In genomic region chr14:47240755-47241437, GRCh38 we compare ENCODE assay signal across 23 cellular contexts.
A peak's percentile ranks its signal among the peaks of the same experiment; 100 is the strongest.
DNase-seq lines count a peak whose midpoint lies in the region; ATAC-seq, FAIRE-seq and TF ChIP-seq lines count a peak whose summit lies in the region.
"Had no signal": no experiment of that assay in that cellular context is flagged by ENCODE, and none has a peak within 500 bp of the region (broad histone marks: within the 10 kb centered on the region; RNA-seq: fewer than 3 reads in every experiment).

No MANE protein-coding gene starts in this region.

- TF ChIP-seq POLR2A in HepG2 (IDR thresholded peaks at IDR 0.05; ENCODE audit: insufficient read depth in 1 of 2, low read depth in 2 of 2, low read length in 2 of 2) (no peak), right lobe of liver (IDR thresholded peaks at IDR 0.05) (no peak), K562 (conservative IDR thresholded peaks at IDR 0.05) (no peak)

- no peak for TF ChIP-seq CTCF in HepG2 (CRISPR knock-in tag; IDR thresholded peaks at IDR 0.05)
- TF ChIP-seq CTCF in right lobe of liver (IDR thresholded peaks at IDR 0.05): no peak
- no peak for TF ChIP-seq CTCF in K562 (IDR thresholded peaks at IDR 0.05 in 2 of 3, conservative IDR thresholded peaks at IDR 0.05 in 1 of 3; ENCODE audit: insufficient read depth in 2 of 3, low read depth in 1 of 3, low read length in 3 of 3)

- intact Hi-C loops in HepG2 (cut with micrococcal nuclease; ENCODE audit: unreplicated experiment): no loop called here
- intact Hi-C loops in right lobe of liver (cut with DNase I): no loop called here
- intact Hi-C loops in K562 (cut with micrococcal nuclease): no loop called here

- WGBS in HepG2 (ENCODE audit: low lambda C conversion rate): 0% methylated on average over 1 of the region's 1 CpG
- WGBS in right lobe of liver (ENCODE audit: insufficient coverage, low coverage, low lambda C conversion rate, missing lambda C conversion rate): 50% methylated on average over 1 of the region's 1 CpG
- 0% methylated on average over 1 of the region's 1 CpG for WGBS in K562 (ENCODE audit: insufficient coverage, low coverage, missing lambda C conversion rate)

- POLR2A ChIA-PET in HepG2 (lab: Yijun Ruan, JAX) (no interaction called here), K562 (lab: Yijun Ruan, JAX) (no interaction called here)

- H3K4me2 ChIP-seq in HepG2 (ENCODE audit: low read depth, low read length) (no peak overlapping the region), K562 (ENCODE audit: insufficient read depth, low read length) (no peak overlapping the region)

- no peak for DNase-seq in HepG2 (ENCODE audit: low spot score)
- no peak for DNase-seq in right lobe of liver
- DNase-seq in NOMO-1 (lab: John Stamatoyannopoulos, UW; ENCODE audit: unreplicated experiment in 2 of 2): peak; percentile 17 to 41
- DNase-seq in K562 (ENCODE audit: extremely low read depth in 1 of 4, low spot score in 3 of 4): no peak
- peak; percentile 12 for DNase-seq in renal cortical epithelial cell (ENCODE audit: low read depth)
- DNase-seq in COR-L47 (lab: John Stamatoyannopoulos, UW): no peak
- no peak for DNase-seq in NCI-H526 treated with DMSO at 0.1 percent for 48 hours (lab: John Stamatoyannopoulos, UW)
- DNase-seq: BE2C; DMS 273 treated with DMSO at 0.1 percent for 48 hours; DND-41; GOT3; KBM-7; MM.1S; NCI-H1092; NCI-H1436; NCI-H187 treated with DMSO at 0.1 percent for 48 hours; NCI-H510A treated with DMSO at 0.1 percent for 48 hours; NK-92 treated with Interleukin-12 subunit alpha and Interleukin-12 subunit beta, amount 100 ng/mL, for 24 hours; SHP77 had no signal

- BruUV-seq in HepG2 (replicated peaks; lab: Mats Ljungman, UMichigan) (no TSS peak), K562 (replicated peaks; lab: Mats Ljungman, UMichigan) (no TSS peak)

- no peak overlapping the region for H3K9ac ChIP-seq in HepG2 (ENCODE audit: insufficient read depth, low read depth, low read length)
- H3K9ac ChIP-seq in K562 (ENCODE audit: insufficient read depth in 1 of 2, low read depth in 2 of 2, low read length in 2 of 2): no peak overlapping the region

- no peaks in the 10 kb centered on the region for H3K27me3 ChIP-seq in HepG2 (ENCODE audit: control insufficient read depth in 1 of 2, insufficient read depth in 2 of 2, low read length in 2 of 2)
- H3K27me3 ChIP-seq in right lobe of liver: no peaks in the 10 kb centered on the region
- H3K27me3 ChIP-seq in K562 (ENCODE audit: control insufficient read depth in 2 of 2, insufficient read depth in 2 of 2, low read length in 2 of 2): no peaks in the 10 kb centered on the region
- H3K27me3 ChIP-seq: BE2C had no signal

- no peak overlapping the region for H3K4me3 ChIP-seq in HepG2 (replicated peaks in 1 of 3; ENCODE audit: insufficient read depth in 1 of 3, low read depth in 2 of 3, low read length in 3 of 3)
- H3K4me3 ChIP-seq in right lobe of liver: no peak overlapping the region
- H3K4me3 ChIP-seq in K562: no peak overlapping the region

- TF ChIP-seq EP300 in HepG2 (IDR thresholded peaks at IDR 0.05; ENCODE audit: low read depth in 2 of 2, low read length in 2 of 2): no peak
- no peak for TF ChIP-seq EP300 in HepG2 (CRISPR knock-in tag; IDR thresholded peaks at IDR 0.05; ENCODE audit: borderline replicate concordance)
- TF ChIP-seq EP300 in K562 (IDR thresholded peaks at IDR 0.05; ENCODE audit: low read length): no peak

- in situ Hi-C loops in HepG2 (cut with HindIII; ENCODE audit: extremely low pct_ligation_motif_present, low pct_unique_long_range_greater_than_20kb): no loop called here
- in situ Hi-C loops in K562 (cut with MboI): no loop called here

- H4K20me1 ChIP-seq in HepG2 (ENCODE audit: insufficient read depth, low read length) (no peaks in the 10 kb centered on the region), K562 (replicated peaks; ENCODE audit: control insufficient read depth, insufficient read depth, low read length) (no peaks in the 10 kb centered on the region)

- H2AFZ ChIP-seq in HepG2 (ENCODE audit: low read length): no peak overlapping the region
- no peak overlapping the region for H2AFZ ChIP-seq in K562 (ENCODE audit: low read depth, low read length)

- no peaks in the 10 kb centered on the region for H3K9me1 ChIP-seq in K562 (ENCODE audit: control insufficient read depth, insufficient read depth, low read length)

- CTCF ChIA-PET in HepG2 (lab: Yijun Ruan, JAX; ENCODE audit: low intra/inter-chr PET ratio, low total read pairs) (no interaction called here), K562 (lab: Yijun Ruan, JAX; ENCODE audit: low intra/inter-chr PET ratio) (no interaction called here)

- H3K79me2 ChIP-seq in HepG2 (ENCODE audit: insufficient read depth, low read length) (no peaks in the 10 kb centered on the region), K562 (ENCODE audit: control insufficient read depth, insufficient read depth, low read length) (no peaks in the 10 kb centered on the region)

- TF ChIP-seq RAD21 in HepG2 (CRISPR knock-in tag; IDR thresholded peaks at IDR 0.05): no peak
- TF ChIP-seq RAD21 in K562 (CRISPR knock-in tag; conservative IDR thresholded peaks at IDR 0.05 in 1 of 2, IDR thresholded peaks at IDR 0.05 in 1 of 2): no peak

- ATAC-seq in HepG2 (no peak), right lobe of liver (no peak), K562 (no peak), GM19395 (IDR thresholded peaks at IDR 0.05; ENCODE audit: unreplicated experiment) (no peak)
- ATAC-seq: HCT116, SK-N-SH treated with all-trans-retinoic acid at 6 μM for 48 hours had no signal

- H3K27ac ChIP-seq in HepG2 (ENCODE audit: extremely low read length, insufficient read depth, low read length) (no peak overlapping the region), right lobe of liver (no peak overlapping the region), K562 (ENCODE audit: extremely low read depth, low read depth, low read length) (no peak overlapping the region)

- FAIRE-seq in HepG2 (lab: Jason Lieb, UNC): no peak
- FAIRE-seq in K562 (lab: Jason Lieb, UNC): no peak
- FAIRE-seq: GM12891 had no signal

- no peaks in the 10 kb centered on the region for H3K9me3 ChIP-seq in HepG2 (ENCODE audit: low read length)
- no peaks in the 10 kb centered on the region for H3K9me3 ChIP-seq in right lobe of liver
- no peaks in the 10 kb centered on the region for H3K9me3 ChIP-seq in K562 (replicated peaks; ENCODE audit: control insufficient read depth, insufficient read depth, low read depth, low read length)
- H3K9me3 ChIP-seq: BE2C had no signal

- H3K4me1 ChIP-seq in HepG2 (ENCODE audit: insufficient read depth, low read length) (no peaks in the 10 kb centered on the region), right lobe of liver (no peaks in the 10 kb centered on the region), K562 (replicated peaks in 1 of 2; ENCODE audit: control insufficient read depth in 2 of 2, insufficient read depth in 2 of 2, low read length in 2 of 2) (no peaks in the 10 kb centered on the region)
- H3K4me1 ChIP-seq: BE2C had no signal

- H3K36me3 ChIP-seq in HepG2 (replicated peaks in 1 of 2; ENCODE audit: control insufficient read depth in 1 of 2, insufficient read depth in 2 of 2, low read length in 2 of 2) (no peaks in the 10 kb centered on the region), right lobe of liver (no peaks in the 10 kb centered on the region), K562 (ENCODE audit: control insufficient read depth, insufficient read depth, low read length) (no peaks in the 10 kb centered on the region)
- H3K36me3 ChIP-seq: BE2C had no signal

TF ChIP-seq in HepG2, 621 proteins besides CTCF, POLR2A, EP300 and RAD21:
- TF ChIP-seq MAFF (IDR thresholded peaks at IDR 0.05; ENCODE audit: low read depth, low read length) (peak; percentile 84), SIX4 (CRISPR knock-in tag; IDR thresholded peaks at IDR 0.05) (no peak), MAFK (conservative IDR thresholded peaks at IDR 0.05 in 1 of 2, IDR thresholded peaks at IDR 0.05 in 1 of 2; ENCODE audit: low read length in 2 of 2) (peak; percentile 78 to 92)

TF ChIP-seq in K562, 482 proteins besides CTCF, POLR2A, EP300 and RAD21 (continues in another document):
- TF ChIP-seq GTF3C2 (IDR thresholded peaks at IDR 0.05; ENCODE audit: borderline replicate concordance, extremely low read depth, insufficient read length) (no peak), STAT5B (CRISPR knock-in tag; IDR thresholded peaks at IDR 0.05) (no peak), TEAD4 (IDR thresholded peaks at IDR 0.05; ENCODE audit: low read length) (no peak), TEAD4 (CRISPR knock-in tag; IDR thresholded peaks at IDR 0.05; ENCODE audit: borderline replicate concordance) (no peak)

Comparison
In these comparisons a context has a peak if more than half of its experiments do, and no peak if none do; other contexts are left out.
1. DNase-seq: peak in NOMO-1 (2 of 2) and renal cortical epithelial cell (single experiment); none in HepG2 (single experiment), right lobe of liver (0 of 3), K562 (0 of 4), COR-L47 (single experiment) and NCI-H526 treated with DMSO at 0.1 percent for 48 hours (single experiment).
2. Of the 241 proteins assayed by ChIP-seq in both HepG2 and K562: peak only in HepG2: MAFF and MAFK; only in K562: none; in both: none; in neither: 239.